Comparison of ENCODE assay signal across 32 cellular contexts in the genomic region with DNA sequence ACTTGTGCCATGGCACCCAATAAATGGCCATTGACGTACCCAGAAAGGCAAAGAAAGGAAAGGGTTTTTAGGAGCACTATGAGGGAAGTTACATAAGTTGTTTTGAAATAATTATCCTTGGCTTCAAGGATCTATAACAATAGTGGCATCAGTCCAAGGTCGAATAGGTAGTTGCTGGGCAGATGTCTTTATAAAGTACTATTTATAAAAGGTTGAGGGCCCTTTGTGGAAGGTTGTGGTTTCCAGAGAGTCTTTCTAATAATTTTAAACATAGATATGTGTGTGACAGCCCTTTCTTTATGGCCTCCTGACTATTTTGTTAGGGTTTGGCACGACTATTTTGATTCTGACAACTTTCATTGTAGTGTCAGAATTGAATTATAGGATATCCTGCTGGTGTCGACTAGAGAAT.
DNase-seq lines count a peak whose midpoint lies in the region; ATAC-seq, FAIRE-seq and TF ChIP-seq lines count a peak whose summit lies in the region.
"Had no signal": no experiment of that assay in that cellular context is flagged by ENCODE, and none has a peak within 500 bp of the region (broad histone marks: within the 10 kb centered on the region; RNA-seq: fewer than 3 reads in every experiment).

No MANE protein-coding gene starts in this region.

- DNase-seq in heart right ventricle (peak in 1 of 2 donors; percentile 7), left ventricle myocardium superior (no peak), PC-9 (no peak), HepG2 (ENCODE audit: low spot score) (peak; percentile 44), activated gamma-delta T cell (lab: John Stamatoyannopoulos, UW) (no peak), iPS-NIHi11 (ENCODE audit: low spot score) (no peak)
- no peak for DNase-seq in CD4-positive, alpha-beta T cell
- DNase-seq: activated CD4-positive, alpha-beta T cell treated with anti-CD3 and anti-CD28 coated beads, Interleukin-2, amount 50 U/mL, for 48 hours; activated naive CD4-positive, alpha-beta T cell treated with Interleukin-2 at 50 U/mL for 16 hours; activated T-cell treated with anti-CD3 and anti-CD28 coated beads, Interleukin-2, amount 50 U/mL, for 72 hours; BE2C; CD8-positive, alpha-beta memory T cell; DMS 273 treated with DMSO at 0.1 percent for 48 hours; gastrocnemius medialis; NCI-H1417 treated with DMSO at 0.1 percent for 48 hours; NCI-H2107; NCI-H524 treated with DMSO at 0.1 percent for 48 hours; NK-92 treated with Interleukin-12 subunit alpha and Interleukin-12 subunit beta, amount 100 ng/mL, for 24 hours; ovary; stimulated activated naive B cell treated with anti-CD40 and anti-IgM and Interleukin-4, amounts not matched to agents 10 μg/mL and 1 μg/mL and 100 μg/mL, for 72 hours; T-helper 2 cell had no signal

- TF ChIP-seq EP300 in HepG2 (IDR thresholded peaks at IDR 0.05; ENCODE audit: low read depth in 2 of 2, low read length in 2 of 2): no peak; a peak in 1 of 4 replicates
- TF ChIP-seq EP300 in HepG2 (CRISPR knock-in tag; IDR thresholded peaks at IDR 0.05; ENCODE audit: borderline replicate concordance): no peak

- in situ Hi-C loops in HepG2 (cut with HindIII; ENCODE audit: extremely low pct_ligation_motif_present, low pct_unique_long_range_greater_than_20kb): no loop called here

- H3K9me3 ChIP-seq in heart right ventricle: no peaks in the 10 kb centered on the region
- H3K9me3 ChIP-seq in PC-9 (ENCODE audit: insufficient read depth, low read depth): no peaks in the 10 kb centered on the region
- H3K9me3 ChIP-seq in HepG2 (ENCODE audit: low read length): no peaks in the 10 kb centered on the region
- H3K9me3 ChIP-seq in CD4-positive, alpha-beta T cell (ENCODE audit: control insufficient read depth, low read length): no peaks in the 10 kb centered on the region
- H3K9me3 ChIP-seq: BE2C, gastrocnemius medialis, ovary, suprapubic skin had no signal

- no peak overlapping the region for H3K4me3 Mint-ChIP-seq in CD4-positive, alpha-beta T cell
- H3K4me3 Mint-ChIP-seq: activated T-cell treated with anti-CD3 and anti-CD28 coated beads, Interleukin-2, amount 50 U/mL, for 72 hours; CD8-positive, alpha-beta memory T cell; central memory CD8-positive, alpha-beta T cell; dendritic cell treated with granulocyte-macrophage colony-stimulating factor and Interleukin-4, amounts not matched to agents 40 ng/mL and 50 ng/mL, for 4 days; stimulated activated naive B cell treated with anti-CD40 and anti-IgM and Interleukin-4, amounts not matched to agents 10 μg/mL and 1 μg/mL and 100 μg/mL, for 72 hours had no signal

- no peak for TF ChIP-seq RAD21 in HepG2 (CRISPR knock-in tag; IDR thresholded peaks at IDR 0.05)

- peaks cover 2% of the 10 kb centered on the region for H3K9me3 Mint-ChIP-seq in CD4-positive, alpha-beta T cell
- H3K9me3 Mint-ChIP-seq: stimulated activated naive B cell treated with anti-CD40 and anti-IgM and Interleukin-4, amounts not matched to agents 10 μg/mL and 1 μg/mL and 100 μg/mL, for 72 hours had no signal

- no peak overlapping the region for H3K4me3 ChIP-seq in heart right ventricle
- no peak overlapping the region for H3K4me3 ChIP-seq in PC-9
- H3K4me3 ChIP-seq in HepG2 (replicated peaks in 1 of 3; ENCODE audit: insufficient read depth in 1 of 3, low read depth in 2 of 3, low read length in 3 of 3): no peak overlapping the region
- H3K4me3 ChIP-seq: gastrocnemius medialis, ovary, skin epidermis, suprapubic skin had no signal

- POLR2A ChIA-PET in PC-9 (lab: Charles Lee; ENCODE audit: unreplicated experiment): no interaction called here
- POLR2A ChIA-PET in HepG2 (lab: Yijun Ruan, JAX): no interaction called here
- POLR2A ChIA-PET in CD4-positive, alpha-beta T cell (lab: Charles Lee): no interaction called here

- no peak overlapping the region for H3K9ac ChIP-seq in HepG2 (ENCODE audit: insufficient read depth, low read depth, low read length)
- H3K9ac ChIP-seq: KMS-11 had no signal

- H3K27ac Mint-ChIP-seq in CD4-positive, alpha-beta T cell: no peak overlapping the region
- H3K27ac Mint-ChIP-seq: activated T-cell treated with anti-CD3 and anti-CD28 coated beads, Interleukin-2, amount 50 U/mL, for 72 hours; CD8-positive, alpha-beta memory T cell; dendritic cell treated with granulocyte-macrophage colony-stimulating factor and Interleukin-4, amounts not matched to agents 40 ng/mL and 50 ng/mL, for 4 days; stimulated activated naive B cell treated with anti-CD40 and anti-IgM and Interleukin-4, amounts not matched to agents 10 μg/mL and 1 μg/mL and 100 μg/mL, for 72 hours had no signal

- peaks cover 0 to 20% (median 6%) of the 10 kb centered on the region in 9 donors for H3K4me1 ChIP-seq in heart right ventricle
- H3K4me1 ChIP-seq in PC-9 (replicated peaks; ENCODE audit: insufficient read depth): no peaks in the 10 kb centered on the region
- H3K4me1 ChIP-seq in HepG2 (ENCODE audit: insufficient read depth, low read length): peaks cover 19% of the 10 kb centered on the region
- H3K4me1 ChIP-seq: BE2C, gastrocnemius medialis, suprapubic skin had no signal

- CTCF ChIA-PET in PC-9 (lab: Charles Lee) (no interaction called here), HepG2 (lab: Yijun Ruan, JAX; ENCODE audit: low intra/inter-chr PET ratio, low total read pairs) (no interaction called here)
- CTCF ChIA-PET in CD4-positive, alpha-beta T cell (lab: Charles Lee): no interaction called here

- no peaks in the 10 kb centered on the region for H3K9me2 ChIP-seq in PC-9 (ENCODE audit: insufficient read depth)

- intact Hi-C loops in heart right ventricle (cut with DNase I): no loop called here
- intact Hi-C loops in left ventricle myocardium superior (cut with micrococcal nuclease): no loop called here
- intact Hi-C loops in PC-9 (cut with micrococcal nuclease; ENCODE audit: unreplicated experiment): no loop called here
- intact Hi-C loops in HepG2 (cut with micrococcal nuclease; ENCODE audit: unreplicated experiment): no loop called here
- intact Hi-C loops in CD4-positive, alpha-beta T cell (cut with DNase I, micrococcal nuclease): no loop called here

- TF ChIP-seq CTCF in heart right ventricle (IDR thresholded peaks at IDR 0.05) (no peak), PC-9 (conservative IDR thresholded peaks at IDR 0.05) (no peak), HepG2 (CRISPR knock-in tag; IDR thresholded peaks at IDR 0.05) (no peak)
- no peak for TF ChIP-seq CTCF in CD4-positive, alpha-beta T cell (IDR thresholded peaks at IDR 0.05)

- no peak overlapping the region for H3K4me2 ChIP-seq in PC-9
- no peak overlapping the region for H3K4me2 ChIP-seq in HepG2 (ENCODE audit: low read depth, low read length)
- H3K4me2 ChIP-seq: KMS-11 had no signal

- BruUV-seq in PC-9 (replicated peaks; lab: Mats Ljungman, UMichigan) (no TSS peak), HepG2 (replicated peaks; lab: Mats Ljungman, UMichigan) (no TSS peak)

- no peaks in the 10 kb centered on the region for H3K36me3 Mint-ChIP-seq in CD4-positive, alpha-beta T cell (ENCODE audit: low read depth)
- H3K36me3 Mint-ChIP-seq: CD8-positive, alpha-beta memory T cell; stimulated activated naive B cell treated with anti-CD40 and anti-IgM and Interleukin-4, amounts not matched to agents 10 μg/mL and 1 μg/mL and 100 μg/mL, for 72 hours had no signal

- peak overlapping the region; percentile 12; the same call in 1 of the 2 replicates for H2AFZ ChIP-seq in PC-9
- no peak overlapping the region for H2AFZ ChIP-seq in HepG2 (ENCODE audit: low read length)

- H3K27me3 Mint-ChIP-seq in CD4-positive, alpha-beta T cell: no peaks in the 10 kb centered on the region
- H3K27me3 Mint-ChIP-seq: CD8-positive, alpha-beta memory T cell; central memory CD8-positive, alpha-beta T cell; dendritic cell treated with granulocyte-macrophage colony-stimulating factor and Interleukin-4, amounts not matched to agents 40 ng/mL and 50 ng/mL, for 4 days; stimulated activated naive B cell treated with anti-CD40 and anti-IgM and Interleukin-4, amounts not matched to agents 10 μg/mL and 1 μg/mL and 100 μg/mL, for 72 hours had no signal

- no peak for FAIRE-seq in HepG2 (lab: Jason Lieb, UNC)
- FAIRE-seq: endometrium, GM18507, H1 had no signal

- no peaks in the 10 kb centered on the region for H3F3A ChIP-seq in PC-9 (ENCODE audit: insufficient read depth, low read depth)

- H3K27ac ChIP-seq in heart right ventricle: peak overlapping the region in 5 of 10 donors; percentile 3 to 52 (median 9)
- H3K27ac ChIP-seq in PC-9: no peak overlapping the region
- H3K27ac ChIP-seq in HepG2 (ENCODE audit: extremely low read length, insufficient read depth, low read length): no peak overlapping the region
- H3K27ac ChIP-seq in CD4-positive, alpha-beta T cell (ENCODE audit: low read depth, low read length): no peak overlapping the region
- H3K27ac ChIP-seq: HL-60, KMS-11, ovary, skin epidermis, suprapubic skin had no signal

- H4K20me1 ChIP-seq in PC-9 (ENCODE audit: insufficient read depth) (no peaks in the 10 kb centered on the region), HepG2 (ENCODE audit: insufficient read depth, low read length) (no peaks in the 10 kb centered on the region)

- H3K27me3 ChIP-seq in heart right ventricle (no peaks in the 10 kb centered on the region), PC-9 (ENCODE audit: insufficient read depth, low read depth) (no peaks in the 10 kb centered on the region), HepG2 (ENCODE audit: control insufficient read depth in 1 of 2, insufficient read depth in 2 of 2, low read length in 2 of 2) (no peaks in the 10 kb centered on the region)
- H3K27me3 ChIP-seq in CD4-positive, alpha-beta T cell (ENCODE audit: control insufficient read depth, insufficient read depth, low read length): no peaks in the 10 kb centered on the region
- H3K27me3 ChIP-seq: BE2C, gastrocnemius medialis, ovary, suprapubic skin had no signal

- H3K36me3 ChIP-seq in heart right ventricle (no peaks in the 10 kb centered on the region), PC-9 (ENCODE audit: low read depth) (no peaks in the 10 kb centered on the region), HepG2 (replicated peaks in 1 of 2; ENCODE audit: control insufficient read depth in 1 of 2, insufficient read depth in 2 of 2, low read length in 2 of 2) (no peaks in the 10 kb centered on the region)
- H3K36me3 ChIP-seq: BE2C, gastrocnemius medialis, ovary, suprapubic skin had no signal

- 25 to 32% methylated on average over 4 of the region's 4 CpGs for WGBS in heart right ventricle, 2 donors
- 60% methylated on average over 4 of the region's 4 CpGs for WGBS in HepG2 (ENCODE audit: low lambda C conversion rate)

- ATAC-seq in heart right ventricle (peak in 7 of 8 donors; percentile 13 to 73 (median 52)), left ventricle myocardium superior (no peak), HepG2 (no peak)
- ATAC-seq in CD4-positive, alpha-beta T cell (ENCODE audit: poor library complexity): no peak
- ATAC-seq: activated CD4-positive, CD25-positive, alpha-beta regulatory T cell treated with anti-CD3 and anti-CD28 coated beads, Interleukin-2, amount 50 U/mL, for 24 hours; activated T-cell treated with anti-CD3 and anti-CD28 coated beads, Interleukin-2, amount 50 U/mL, for 72 hours; gastrocnemius medialis; Right ventricle myocardium inferior; stimulated activated naive B cell treated with anti-CD40 and anti-IgM and Interleukin-4, amounts not matched to agents 10 μg/mL and 1 μg/mL and 100 μg/mL, for 72 hours had no signal

- H3K79me2 ChIP-seq in PC-9 (ENCODE audit: low read depth) (no peaks in the 10 kb centered on the region), HepG2 (ENCODE audit: insufficient read depth, low read length) (no peaks in the 10 kb centered on the region)

- TF ChIP-seq POLR2A in HepG2 (IDR thresholded peaks at IDR 0.05; ENCODE audit: insufficient read depth in 1 of 2, low read depth in 2 of 2, low read length in 2 of 2): no peak

- H3K4me1 Mint-ChIP-seq in CD4-positive, alpha-beta T cell (ENCODE audit: low read depth): no peaks in the 10 kb centered on the region
- H3K4me1 Mint-ChIP-seq: CD8-positive, alpha-beta memory T cell; central memory CD8-positive, alpha-beta T cell; stimulated activated naive B cell treated with anti-CD40 and anti-IgM and Interleukin-4, amounts not matched to agents 10 μg/mL and 1 μg/mL and 100 μg/mL, for 72 hours had no signal

Comparison
In these comparisons a context has a peak if more than half of its experiments do, and no peak if none do; other contexts are left out.
1. ATAC-seq: peak in heart right ventricle (7 of 8); none in left ventricle myocardium superior (single experiment), HepG2 (single experiment) and CD4-positive, alpha-beta T cell (single experiment).